In genomic region chr20:25321262-25321831, GRCh38 we compare ENCODE assay signal across 18 cellular contexts.
DNase-seq lines count a peak whose midpoint lies in the region; ATAC-seq and TF ChIP-seq lines count a peak whose summit lies in the region.
"Had no signal": no experiment of that assay in that cellular context is flagged by ENCODE, and none has a peak within 500 bp of the region (broad histone marks: within the 10 kb centered on the region; RNA-seq: fewer than 3 reads in every experiment).

No MANE protein-coding gene starts in this region.

- no peak overlapping the region for H3K4ac ChIP-seq in mesendoderm (ENCODE audit: low read depth, low read length)

- no peak overlapping the region for H2AK5ac ChIP-seq in mesendoderm (ENCODE audit: low read length)

- H3K9me3 ChIP-seq in CD8-positive, alpha-beta memory T cell (ENCODE audit: low read length), result no peaks in the 10 kb centered on the region
- H3K9me3 ChIP-seq: heart right ventricle, left lung, thoracic aorta had no signal

- POLR2A ChIA-PET in CD8-positive, alpha-beta memory T cell (lab: Charles Lee), result no interaction called here

- no peak for ATAC-seq in GM18858 (IDR thresholded peaks at IDR 0.05; ENCODE audit: unreplicated experiment)
- no peak for ATAC-seq in HG03196 (IDR thresholded peaks at IDR 0.05; ENCODE audit: unreplicated experiment)
- ATAC-seq in GM18873 (IDR thresholded peaks at IDR 0.05; ENCODE audit: low FRiP score, unreplicated experiment), result no peak
- ATAC-seq: heart right ventricle, left lung had no signal

- no peak overlapping the region for H3K9ac ChIP-seq in mesendoderm (ENCODE audit: low read length)

- no peaks in the 10 kb centered on the region for H3K27me3 ChIP-seq in CD8-positive, alpha-beta memory T cell (ENCODE audit: insufficient read depth, low read length, poor library complexity, severe bottlenecking)
- H3K27me3 ChIP-seq in mesendoderm (ENCODE audit: insufficient read depth, low read length, poor library complexity), result no peaks in the 10 kb centered on the region
- H3K27me3 ChIP-seq: heart right ventricle, left lung had no signal

- H3K9me3 Mint-ChIP-seq in CD8-positive, alpha-beta memory T cell, result no peaks in the 10 kb centered on the region
- H3K9me3 Mint-ChIP-seq in IgD-negative memory B cell, result no peaks in the 10 kb centered on the region
- no peaks in the 10 kb centered on the region for H3K9me3 Mint-ChIP-seq in nephron progenitor cell

- H2BK15ac ChIP-seq in mesendoderm (replicated peaks; ENCODE audit: low read depth), result no peak overlapping the region

- H3K4me1 Mint-ChIP-seq in CD8-positive, alpha-beta memory T cell, result peaks cover 19 to 28% (median 20%) of the 10 kb centered on the region in 3 donors
- peaks cover 13 to 36% (median 32%) of the 10 kb centered on the region in 3 donors for H3K4me1 Mint-ChIP-seq in IgD-negative memory B cell
- peaks cover 38% of the 10 kb centered on the region for H3K4me1 Mint-ChIP-seq in nephron progenitor cell

- no peaks in the 10 kb centered on the region for H3K79me2 ChIP-seq in mesendoderm (ENCODE audit: control insufficient read depth, insufficient read depth, low read length)

- no peak overlapping the region for H2BK120ac ChIP-seq in mesendoderm (ENCODE audit: low read depth, low read length)

- H3K4me3 ChIP-seq in CD8-positive, alpha-beta memory T cell (ENCODE audit: low read length), result no peak overlapping the region
- H3K4me3 ChIP-seq in mesendoderm (ENCODE audit: low read length), result no peak overlapping the region
- H3K4me3 ChIP-seq: heart right ventricle, left lung, SK-N-MC, skin epidermis, thoracic aorta had no signal

- H3K23ac ChIP-seq in mesendoderm (ENCODE audit: low read length), result no peak overlapping the region

- no peak overlapping the region for H3K18ac ChIP-seq in mesendoderm (ENCODE audit: low read length)

- H4K5ac ChIP-seq in mesendoderm (ENCODE audit: low read length), result no peak overlapping the region

- no CpG with 5 or more reads among the region's 5 CpGs for WGBS in mesendoderm (ENCODE audit: extremely low coverage, insufficient coverage, low lambda C conversion rate)

- no peak overlapping the region for H4K8ac ChIP-seq in mesendoderm (ENCODE audit: low read depth, low read length)

- H3K4me3 Mint-ChIP-seq in CD8-positive, alpha-beta memory T cell, result peak overlapping the region in 1 of 7 donors; percentile 37
- H3K4me3 Mint-ChIP-seq in IgD-negative memory B cell (peak overlapping the region in 1 of 4 donors; percentile 28), nephron progenitor cell (no peak overlapping the region)

- peaks cover 0 to 48% (median 16%) of the 10 kb centered on the region in 3 donors for H3K36me3 Mint-ChIP-seq in CD8-positive, alpha-beta memory T cell
- H3K36me3 Mint-ChIP-seq in IgD-negative memory B cell (peaks cover 9% of the 10 kb centered on the region), nephron progenitor cell (ENCODE audit: low read depth) (peaks cover 31% of the 10 kb centered on the region)

- H3K27me3 Mint-ChIP-seq in CD8-positive, alpha-beta memory T cell, result peaks cover 0 to 1% of the 10 kb centered on the region in 2 donors
- no peaks in the 10 kb centered on the region for H3K27me3 Mint-ChIP-seq in IgD-negative memory B cell
- H3K27me3 Mint-ChIP-seq in nephron progenitor cell (ENCODE audit: low read depth, poor library complexity), result no peaks in the 10 kb centered on the region

- no peak overlapping the region for H2BK5ac ChIP-seq in mesendoderm (ENCODE audit: low read length)

- no peak overlapping the region for H3K27ac ChIP-seq in CD8-positive, alpha-beta memory T cell (ENCODE audit: low read depth, low read length)
- H3K27ac ChIP-seq in caudate nucleus (ENCODE audit: low read depth, low read length) (peak overlapping the region; percentile 36), mesendoderm (ENCODE audit: low read depth, low read length) (no peak overlapping the region)
- H3K27ac ChIP-seq: left lung, SK-N-MC, thoracic aorta had no signal

- H3K79me1 ChIP-seq in mesendoderm (ENCODE audit: low read length), result peaks cover 15% of the 10 kb centered on the region

- H3K4me2 ChIP-seq in mesendoderm (ENCODE audit: low read length), result no peak overlapping the region

- CTCF ChIA-PET in CD8-positive, alpha-beta memory T cell (lab: Charles Lee), result interaction anchor here (1.0 kb wide), 1 partner anchor 78 kb away, joined by 3 read pairs; no protein-coding TSS in a partner anchor

- DNase-seq in CD8-positive, alpha-beta memory T cell, result no peak
- DNase-seq in caudate nucleus (lab: John Stamatoyannopoulos, UW) (no peak), nephron progenitor cell (no peak), mesendoderm (no peak)
- DNase-seq: activated CD4-positive, alpha-beta T cell treated with anti-CD3 and anti-CD28 coated beads for 1 hour; central memory CD4-positive, alpha-beta T cell; HCEC 1CT; heart right ventricle; NCI-H2107; nucleus accumbens had no signal

- H3K27ac Mint-ChIP-seq in CD8-positive, alpha-beta memory T cell, result peak overlapping the region in 7 of 8 donors; percentile 4 to 93 (median 60)
- H3K27ac Mint-ChIP-seq in IgD-negative memory B cell, result peak overlapping the region in 2 of 3 donors; percentile 59 to 71
- H3K27ac Mint-ChIP-seq in nephron progenitor cell, result peak overlapping the region; percentile 84

- no peak for TF ChIP-seq CTCF in nephron progenitor cell (IDR thresholded peaks at IDR 0.05)

- H3K4me1 ChIP-seq in CD8-positive, alpha-beta memory T cell (ENCODE audit: insufficient read depth, low read length), result no peaks in the 10 kb centered on the region
- H3K4me1 ChIP-seq in mesendoderm (ENCODE audit: control insufficient read depth, low read depth, low read length), result peaks cover 2% of the 10 kb centered on the region

- no peak overlapping the region for H3K56ac ChIP-seq in mesendoderm (ENCODE audit: low read length)

- no peaks in the 10 kb centered on the region for H3K36me3 ChIP-seq in CD8-positive, alpha-beta memory T cell (ENCODE audit: insufficient read depth, low read length)
- H3K36me3 ChIP-seq in mesendoderm (ENCODE audit: control insufficient read depth, insufficient read depth, low read length), result no peaks in the 10 kb centered on the region
